Comparison of ENCODE assay signal across 27 cellular contexts in genomic region chr2:26528186-26528585, GRCh38. TPM values are rescaled to one million over a fixed set of nuclear protein-coding genes. Genes with fewer than 3 reads are reported as not detected.
"Had no signal": no experiment of that assay in that cellular context is flagged by ENCODE, and none has a peak within 500 bp of the region (broad histone marks: within the 10 kb centered on the region; RNA-seq: fewer than 3 reads in every experiment).

No MANE protein-coding gene starts in this region.

- H3K36me3 ChIP-seq: esophagus squamous epithelium, neutrophil, prostate gland, right atrium auricular region, transverse colon had no signal

- H3K27me3 ChIP-seq: neutrophil, right atrium auricular region, transverse colon had no signal

- H3K9me3 ChIP-seq: esophagus squamous epithelium, mucosa of descending colon, neutrophil, prostate gland, right atrium auricular region, transverse colon had no signal

- H3K9me3 Mint-ChIP-seq: immature natural killer cell; memory B cell; mesothelial cell of epicardium; naive B cell; natural killer cell treated with Interleukin-12 subunit alpha and Interleukin-12 subunit beta and Interleukin-15 and Interleukin-18, amount 100 ng/mL, for 72 hours; neural crest cell; stimulated activated naive B cell treated with anti-CD40 and anti-IgM and Interleukin-4, amounts not matched to agents 10 μg/mL and 1 μg/mL and 100 μg/mL, for 72 hours; stimulated activated naive CD8-positive, alpha-beta T cell treated with anti-CD3 and anti-CD28 coated beads, Interleukin-15, Interleukin-2, amounts not matched to agents 100 ng/mL and 50 ng/mL, for 24 hours had no signal

- H3K27me3 Mint-ChIP-seq: stimulated activated naive CD8-positive, alpha-beta T cell treated with anti-CD3 and anti-CD28 coated beads, Interleukin-15, Interleukin-2, amounts not matched to agents 100 ng/mL and 50 ng/mL, for 24 hours had no signal

- H3K4me3 Mint-ChIP-seq: immature natural killer cell; memory B cell; mesothelial cell of epicardium; naive B cell; natural killer cell treated with Interleukin-12 subunit alpha and Interleukin-12 subunit beta and Interleukin-15 and Interleukin-18, amount 100 ng/mL, for 72 hours; neural crest cell; stimulated activated naive B cell treated with anti-CD40 and anti-IgM and Interleukin-4, amounts not matched to agents 10 μg/mL and 1 μg/mL and 100 μg/mL, for 72 hours; stimulated activated naive CD8-positive, alpha-beta T cell treated with anti-CD3 and anti-CD28 coated beads, Interleukin-15, Interleukin-2, amounts not matched to agents 100 ng/mL and 50 ng/mL, for 24 hours had no signal

- H3K79me2 ChIP-seq: parathyroid adenoma had no signal

- ATAC-seq: left lobe of liver; mucosa of descending colon; natural killer cell treated with Interleukin-12 subunit alpha and Interleukin-12 subunit beta and Interleukin-15 and Interleukin-18, amount 100 ng/mL, for 72 hours; stimulated activated naive B cell treated with anti-CD40 and anti-IgM and Interleukin-4, amounts not matched to agents 10 μg/mL and 1 μg/mL and 100 μg/mL, for 72 hours had no signal

- H3K27ac Mint-ChIP-seq: immature natural killer cell; memory B cell; mesothelial cell of epicardium; natural killer cell treated with Interleukin-12 subunit alpha and Interleukin-12 subunit beta and Interleukin-15 and Interleukin-18, amount 100 ng/mL, for 72 hours; stimulated activated naive B cell treated with anti-CD40 and anti-IgM and Interleukin-4, amounts not matched to agents 10 μg/mL and 1 μg/mL and 100 μg/mL, for 72 hours; stimulated activated naive CD8-positive, alpha-beta T cell treated with anti-CD3 and anti-CD28 coated beads, Interleukin-15, Interleukin-2, amounts not matched to agents 100 ng/mL and 50 ng/mL, for 24 hours had no signal

- DNase-seq: dermis blood vessel endothelial cell; effector memory CD4-positive, alpha-beta T cell; erythroblast; esophagus squamous epithelium; foreskin melanocyte; hypothalamus; immature natural killer cell; mucosa of descending colon; naive B cell; stimulated activated CD4-positive, alpha-beta T cell treated with anti-CD3 and anti-CD28 coated beads, Interleukin-15, amount 100 ng/mL, for 24 hours; stimulated activated CD4-positive, alpha-beta T cell treated with anti-CD3 and anti-CD28 coated beads, Interleukin-2, amount 100 ng/mL, for 48 hours; stimulated activated naive B cell treated with anti-CD40 and anti-IgM and Interleukin-4, amounts not matched to agents 10 μg/mL and 1 μg/mL and 100 μg/mL, for 72 hours had no signal

- H3K4me3 ChIP-seq: coronary artery, esophagus squamous epithelium, lung, mucosa of descending colon, prostate gland, right atrium auricular region, skin epidermis, transverse colon had no signal

- H3K4me1 Mint-ChIP-seq: immature natural killer cell; memory B cell; naive B cell; stimulated activated naive B cell treated with anti-CD40 and anti-IgM and Interleukin-4, amounts not matched to agents 10 μg/mL and 1 μg/mL and 100 μg/mL, for 72 hours had no signal

- H3K27ac ChIP-seq: coronary artery, esophagus squamous epithelium, neutrophil, parathyroid adenoma, prostate gland, right atrium auricular region, skin epidermis, transverse colon had no signal

- H3K4me1 ChIP-seq: esophagus squamous epithelium, prostate gland, right atrium auricular region, transverse colon had no signal

- H3K9ac ChIP-seq: parathyroid adenoma had no signal

- H3K36me3 Mint-ChIP-seq: immature natural killer cell; memory B cell; mesothelial cell of epicardium; naive B cell; natural killer cell treated with Interleukin-12 subunit alpha and Interleukin-12 subunit beta and Interleukin-15 and Interleukin-18, amount 100 ng/mL, for 72 hours; stimulated activated naive B cell treated with anti-CD40 and anti-IgM and Interleukin-4, amounts not matched to agents 10 μg/mL and 1 μg/mL and 100 μg/mL, for 72 hours had no signal

- H2AFZ ChIP-seq: parathyroid adenoma had no signal

RNA-seq across cellular contexts. Expression of gene OTOF, which starts 50.3 kb away (rescaled TPM):
- polyA plus RNA-seq: keratinocyte had no signal
